29 cellular contexts compared by ENCODE assay signal in the genomic region with DNA sequence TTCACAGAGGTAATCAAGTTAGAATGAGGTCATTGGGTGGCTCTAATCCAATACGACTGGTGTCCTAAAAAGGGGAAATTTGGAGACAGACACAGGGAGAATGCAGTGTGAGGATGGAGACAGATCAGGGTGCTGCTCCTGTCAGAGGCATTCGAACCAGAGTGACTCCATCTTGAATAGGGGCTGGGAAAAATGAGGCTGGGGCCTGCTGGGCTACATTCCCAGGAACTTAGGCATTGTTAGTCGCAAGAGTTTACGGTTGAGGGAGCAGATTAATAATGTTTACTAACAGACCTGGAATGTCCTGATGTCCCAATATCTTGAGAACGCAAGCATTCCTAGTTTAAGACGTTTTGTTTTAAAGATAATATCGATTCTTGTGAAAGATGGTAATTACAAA. TPM values are rescaled to one million over a fixed set of nuclear protein-coding genes. Genes with fewer than 3 reads are reported as not detected.
DNase-seq lines count a peak whose midpoint lies in the region; ATAC-seq, FAIRE-seq and TF ChIP-seq lines count a peak whose summit lies in the region.
"Had no signal": no experiment of that assay in that cellular context is flagged by ENCODE, and none has a peak within 500 bp of the region (broad histone marks: within the 10 kb centered on the region; RNA-seq: fewer than 3 reads in every experiment).

No MANE protein-coding gene starts in this region.

- no peak for TF ChIP-seq CTCF in K562 (IDR thresholded peaks at IDR 0.05 in 2 of 3, conservative IDR thresholded peaks at IDR 0.05 in 1 of 3; ENCODE audit: insufficient read depth in 2 of 3, low read depth in 1 of 3, low read length in 3 of 3)
- TF ChIP-seq CTCF in hepatocyte (IDR thresholded peaks at IDR 0.05; ENCODE audit: poor library complexity), result no peak

- DNase-seq in AG20443 (ENCODE audit: low spot score), result peak; percentile 39
- DNase-seq in K562 (ENCODE audit: extremely low read depth in 1 of 4, low spot score in 3 of 4), result no peak
- no peak for DNase-seq in hepatocyte (ENCODE audit: low spot score)
- no peak for DNase-seq in substantia nigra (lab: John Stamatoyannopoulos, UW)
- DNase-seq in H4 (ENCODE audit: low spot score), result no peak
- DNase-seq in ecto neural progenitor cell (ENCODE audit: low spot score), result no peak
- DNase-seq: activated CD4-positive, alpha-beta T cell treated with anti-CD3 and anti-CD28 coated beads, Interleukin-2, amount 50 U/mL, for 1 hour; activated CD8-positive, alpha-beta memory T cell treated with anti-CD3 and anti-CD28 coated beads, Interleukin-2, amount 10 ng/mL, durations not matched to agents 7 days and 5 days; activated naive CD4-positive, alpha-beta T cell treated with anti-CD3 and anti-CD28 coated beads, Interleukin-2, amount 10 ng/mL, durations not matched to agents 7 days and 5 days; BE2C; COR-L47; endodermal cell; heart left ventricle; KG1; naive B cell; NCI-H146; NCI-H526 treated with DMSO at 0.1 percent for 48 hours; nucleus accumbens; small intestine; stimulated activated CD4-positive, alpha-beta T cell treated with anti-CD3 and anti-CD28 coated beads, Interleukin-1b, Interleukin-23, amount 100 ng/mL, for 48 hours had no signal

- intact Hi-C loops in K562 (cut with micrococcal nuclease), result no loop called here

- H3K9me2 ChIP-seq in hepatocyte (replicated peaks; ENCODE audit: insufficient read depth), result no peaks in the 10 kb centered on the region

- TF ChIP-seq RAD21 in Ishikawa (IDR thresholded peaks at IDR 0.05; ENCODE audit: low read depth) (no peak), K562 (CRISPR knock-in tag; conservative IDR thresholded peaks at IDR 0.05 in 1 of 2, IDR thresholded peaks at IDR 0.05 in 1 of 2) (no peak)

- H3K4me1 ChIP-seq in K562 (replicated peaks in 1 of 2; ENCODE audit: control insufficient read depth in 2 of 2, insufficient read depth in 2 of 2, low read length in 2 of 2) (peaks cover 7 to 11% of the 10 kb centered on the region in 2 experiments; a peak in 4 of 5 replicates), hepatocyte (ENCODE audit: insufficient read depth) (peaks cover 14% of the 10 kb centered on the region)
- H3K4me1 ChIP-seq: HAP-1 had no signal

- H3K9me1 ChIP-seq in K562 (ENCODE audit: control insufficient read depth, insufficient read depth, low read length), result no peaks in the 10 kb centered on the region

- POLR2A ChIA-PET in K562 (lab: Yijun Ruan, JAX), result no interaction called here

- H3K36me3 ChIP-seq in K562 (ENCODE audit: control insufficient read depth, insufficient read depth, low read length) (no peaks in the 10 kb centered on the region), hepatocyte (replicated peaks; ENCODE audit: insufficient read depth, low read depth) (no peaks in the 10 kb centered on the region)
- H3K36me3 ChIP-seq: BE2C, HAP-1, heart left ventricle had no signal

- no peak for FAIRE-seq in K562 (lab: Jason Lieb, UNC)
- FAIRE-seq: A204.1, small intestine had no signal

- TF ChIP-seq EP300 in Ishikawa (IDR thresholded peaks at IDR 0.05; ENCODE audit: borderline replicate concordance) (no peak), K562 (IDR thresholded peaks at IDR 0.05; ENCODE audit: low read length) (no peak)

- CTCF ChIA-PET in K562 (lab: Yijun Ruan, JAX; ENCODE audit: low intra/inter-chr PET ratio), result no interaction called here

- H2AFZ ChIP-seq in K562 (ENCODE audit: low read depth, low read length) (no peak overlapping the region), hepatocyte (no peak overlapping the region)

- 36% methylated on average over 7 of the region's 7 CpGs for WGBS in K562 (ENCODE audit: insufficient coverage, low coverage, missing lambda C conversion rate)
- WGBS in hepatocyte (ENCODE audit: low lambda C conversion rate, missing lambda C conversion rate), result 50% methylated on average over 7 of the region's 7 CpGs

- in situ Hi-C loops in K562 (cut with MboI), result no loop called here

- no peaks in the 10 kb centered on the region for H4K20me1 ChIP-seq in K562 (replicated peaks; ENCODE audit: control insufficient read depth, insufficient read depth, low read length)
- H4K20me1 ChIP-seq in hepatocyte (ENCODE audit: insufficient read depth, poor library complexity, severe bottlenecking), result no peaks in the 10 kb centered on the region

- H3K27me3 ChIP-seq in K562 (ENCODE audit: control insufficient read depth in 2 of 2, insufficient read depth in 2 of 2, low read length in 2 of 2) (no peaks in the 10 kb centered on the region; a peak in 1 of 5 replicates), hepatocyte (no peaks in the 10 kb centered on the region)
- H3K27me3 ChIP-seq: BE2C had no signal

- ATAC-seq in K562 (no peak), GM21381 (IDR thresholded peaks at IDR 0.05; ENCODE audit: unreplicated experiment) (no peak)
- ATAC-seq: activated CD8-positive, alpha-beta memory T cell treated with anti-CD3 and anti-CD28 coated beads, Interleukin-2, amount 10 ng/mL, durations not matched to agents 7 days and 5 days; heart left ventricle; left lobe of liver had no signal

- H3K27ac ChIP-seq in K562 (ENCODE audit: extremely low read depth, low read depth, low read length), result no peak overlapping the region
- H3K27ac ChIP-seq in hepatocyte, result peak overlapping the region; percentile 23
- no peak overlapping the region for H3K27ac ChIP-seq in substantia nigra (ENCODE audit: low read depth, low read length, poor library complexity, severe bottlenecking)
- H3K27ac ChIP-seq: coronary artery, heart left ventricle had no signal

- H3K79me2 ChIP-seq in K562 (ENCODE audit: control insufficient read depth, insufficient read depth, low read length) (no peaks in the 10 kb centered on the region), hepatocyte (no peaks in the 10 kb centered on the region)

- H3K9me3 ChIP-seq in K562 (replicated peaks; ENCODE audit: control insufficient read depth, insufficient read depth, low read depth, low read length) (no peaks in the 10 kb centered on the region), hepatocyte (ENCODE audit: low read depth) (no peaks in the 10 kb centered on the region)
- H3K9me3 ChIP-seq: BE2C, HAP-1, heart left ventricle had no signal

- no peak overlapping the region for H3K9ac ChIP-seq in K562 (ENCODE audit: insufficient read depth in 1 of 2, low read depth in 2 of 2, low read length in 2 of 2)

- no peak overlapping the region for H3K4me3 ChIP-seq in K562
- H3K4me3 ChIP-seq in hepatocyte, result no peak overlapping the region
- H3K4me3 ChIP-seq: coronary artery, HAP-1, heart left ventricle had no signal

- TF ChIP-seq POLR2A in K562 (conservative IDR thresholded peaks at IDR 0.05), result no peak

- BruUV-seq in K562 (replicated peaks; lab: Mats Ljungman, UMichigan), result no TSS peak

- H3K4me2 ChIP-seq in K562 (ENCODE audit: insufficient read depth, low read length) (no peak overlapping the region), hepatocyte (no peak overlapping the region)

RNA-seq across cellular contexts. Expression of a gene that starts 20.3 kb away (rescaled TPM):
- 31.9 and 75.4 TPM in 2 replicates for total RNA-seq in K562 (2011; cell fraction: chromatin; rRNA removed; ENCODE audit: low replicate concordance)
- total RNA-seq in K562 (2011; cell fraction: nucleolus; rRNA removed), result 55.1 and 66.9 TPM in 2 replicates
- total RNA-seq in K562 (2011; cell fraction: nucleoplasm; rRNA removed), result 38.6 and 39.3 TPM in 2 replicates
- total RNA-seq in K562 (2014; rRNA removed), result 39.5 and 46.0 TPM in 2 replicates
- total RNA-seq in K562 (2014; rRNA removed; fragmentation: Illumina TruSeq; extraction: Trizol), result 20.8 and 23.7 TPM in 2 replicates
- total RNA-seq in K562 (2015; rRNA removed; fragmentation: Illumina TruSeq; extraction: Trizol), result 68.6 and 70.2 TPM in 2 replicates
- total RNA-seq in K562 (2021), result 52.7 and 61.2 TPM in 2 replicates
- 22.6 and 35.4 TPM in 2 replicates for polyA plus RNA-seq in K562 (2011; rRNA removed)
- polyA plus RNA-seq in K562 (2011; cell fraction: cytosol; rRNA removed), result 30.5 and 40.8 TPM in 2 replicates
- 171 and 203 TPM in 2 replicates for polyA plus RNA-seq in K562 (2011; cell fraction: nucleus; rRNA removed)
- polyA plus RNA-seq in K562 (2012), result 33.8 and 69.4 TPM in 2 replicates
- polyA plus RNA-seq in K562 (2014; fragmentation: Illumina TruSeq; extraction: Trizol), result 42.7 and 59.7 TPM in 2 replicates
- polyA plus RNA-seq in K562 (2014; fragmentation: Nextera tagmentation; extraction: Ambion mirVana), result 10 to 100 TPM; 44.6 to 49.7 TPM
- polyA plus RNA-seq in K562 (2014; rRNA removed), result 47.6 and 63.5 TPM in 2 replicates
- 8.9 and 13.3 TPM in 2 replicates for polyA minus RNA-seq in K562 (2011; rRNA and poly(A)+ RNA removed)
- 25.6 and 31.0 TPM in 2 replicates for polyA minus RNA-seq in K562 (2011; cell fraction: cytosol; rRNA and poly(A)+ RNA removed)
- 17.0 and 18.2 TPM in 2 replicates for polyA minus RNA-seq in K562 (2011; cell fraction: nucleus; rRNA and poly(A)+ RNA removed)
- 14.0 and 16.0 TPM in 2 replicates for total RNA-seq in hepatocyte
- polyA plus RNA-seq in hepatocyte, result 14.2 and 28.2 TPM in 2 replicates
- total RNA-seq in H4 (2014; rRNA removed; shearing (Covaris generic)), result 0.41 and 5.3 TPM in 2 replicates

RNA-seq across cellular contexts. Expression of a gene that starts 49.0 kb away (rescaled TPM):
- total RNA-seq in K562 (2011; cell fraction: chromatin; rRNA removed; ENCODE audit: low replicate concordance), result 7.7 and 24.3 TPM in 2 replicates
- 22.4 and 23.0 TPM in 2 replicates for total RNA-seq in K562 (2011; cell fraction: nucleolus; rRNA removed)
- total RNA-seq in K562 (2011; cell fraction: nucleoplasm; rRNA removed), result 13.8 and 17.9 TPM in 2 replicates
- total RNA-seq in K562 (2014; rRNA removed) (3.5 and 5.6 TPM in 2 replicates), K562 (2014; rRNA removed; fragmentation: Illumina TruSeq; extraction: Trizol) (0.33 TPM in 1 of 2 replicates, not detected in the other), K562 (2015; rRNA removed; fragmentation: Illumina TruSeq; extraction: Trizol) (0.83 and 1.6 TPM in 2 replicates), K562 (2021) (5.4 and 6.7 TPM in 2 replicates), hepatocyte (12.4 and 35.3 TPM in 2 replicates)
- polyA plus RNA-seq in K562 (2011; rRNA removed) (1.1 and 2.0 TPM in 2 replicates), K562 (2014; fragmentation: Illumina TruSeq; extraction: Trizol) (0.25 and 0.97 TPM in 2 replicates), K562 (2014; fragmentation: Nextera tagmentation; extraction: Ambion mirVana) (under 1 TPM in 1 of 2 experiments, not detected in 1; 0.10 TPM), K562 (2014; rRNA removed) (6.2 and 11.7 TPM in 2 replicates), hepatocyte (31.0 and 40.3 TPM in 2 replicates)
- 1.6 and 3.7 TPM in 2 replicates for polyA plus RNA-seq in K562 (2011; cell fraction: cytosol; rRNA removed)
- polyA plus RNA-seq in K562 (2011; cell fraction: nucleus; rRNA removed), result 8.4 and 18.9 TPM in 2 replicates
- polyA plus RNA-seq in K562 (2012), result 1.8 and 2.2 TPM in 2 replicates
- 0.21 TPM in 1 of 2 replicates, not detected in the other for polyA minus RNA-seq in K562 (2011; rRNA and poly(A)+ RNA removed)
- 2.5 and 2.9 TPM in 2 replicates for polyA minus RNA-seq in K562 (2011; cell fraction: cytosol; rRNA and poly(A)+ RNA removed)
- 3.1 and 5.0 TPM in 2 replicates for polyA minus RNA-seq in K562 (2011; cell fraction: nucleus; rRNA and poly(A)+ RNA removed)
- not detected in 2 replicates for total RNA-seq in H4 (2014; rRNA removed; shearing (Covaris generic))
- total RNA-seq: activated CD8-positive, alpha-beta memory T cell treated with anti-CD3 and anti-CD28 coated beads, Interleukin-2, amount 10 ng/mL, durations not matched to agents 7 days and 5 days; bronchial epithelial cell; T-helper 2 cell treated with Interferon-gamma antibody and Interleukin-4, amounts not matched to agents 100 ng/mL and 5 ng/mL, for 36 hours had no signal

RNA-seq across cellular contexts. Expression of a gene that starts 59.5 kb away (rescaled TPM):
- total RNA-seq in K562 (2011; cell fraction: chromatin; rRNA removed; ENCODE audit: low replicate concordance), result not detected in 2 replicates
- total RNA-seq in K562 (2011; cell fraction: nucleolus; rRNA removed), result not detected in 2 replicates
- not detected in 2 replicates for total RNA-seq in K562 (2011; cell fraction: nucleoplasm; rRNA removed)
- total RNA-seq in K562 (2014; rRNA removed), result not detected in 2 replicates
- not detected in 2 replicates for total RNA-seq in K562 (2014; rRNA removed; fragmentation: Illumina TruSeq; extraction: Trizol)
- total RNA-seq in K562 (2015; rRNA removed; fragmentation: Illumina TruSeq; extraction: Trizol), result not detected in 2 replicates
- not detected in 2 replicates for total RNA-seq in K562 (2021)
- not detected in 2 replicates for polyA plus RNA-seq in K562 (2011; rRNA removed)
- polyA plus RNA-seq in K562 (2011; cell fraction: cytosol; rRNA removed), result 0.30 TPM in 1 of 2 replicates, not detected in the other
- polyA plus RNA-seq in K562 (2011; cell fraction: nucleus; rRNA removed), result not detected in 2 replicates
- polyA plus RNA-seq in K562 (2012), result not detected in 2 replicates
- not detected in 2 replicates for polyA plus RNA-seq in K562 (2014; fragmentation: Illumina TruSeq; extraction: Trizol)
- polyA plus RNA-seq in K562 (2014; fragmentation: Nextera tagmentation; extraction: Ambion mirVana), result not detected
- not detected in 2 replicates for polyA plus RNA-seq in K562 (2014; rRNA removed)
- polyA minus RNA-seq in K562 (2011; rRNA and poly(A)+ RNA removed), result not detected in 2 replicates
- not detected in 2 replicates for polyA minus RNA-seq in K562 (2011; cell fraction: cytosol; rRNA and poly(A)+ RNA removed)
- polyA minus RNA-seq in K562 (2011; cell fraction: nucleus; rRNA and poly(A)+ RNA removed), result not detected in 2 replicates
- not detected in 2 replicates for total RNA-seq in hepatocyte
- 0.21 TPM in 1 of 2 replicates, not detected in the other for polyA plus RNA-seq in hepatocyte
- not detected in 2 replicates for total RNA-seq in H4 (2014; rRNA removed; shearing (Covaris generic))
- total RNA-seq: activated CD8-positive, alpha-beta memory T cell treated with anti-CD3 and anti-CD28 coated beads, Interleukin-2, amount 10 ng/mL, durations not matched to agents 7 days and 5 days; bronchial epithelial cell; endodermal cell; heart left ventricle; left lobe of liver; T-helper 2 cell treated with Interferon-gamma antibody and Interleukin-4, amounts not matched to agents 100 ng/mL and 5 ng/mL, for 36 hours; urinary bladder had no signal
- polyA plus RNA-seq: small intestine, urinary bladder had no signal
